Comparison of ENCODE assay signal across 14 cellular contexts in genomic region chr17:82684207-82684903, GRCh38. TPM values are rescaled to one million over a fixed set of nuclear protein-coding genes. Genes with fewer than 3 reads are reported as not detected.
A peak's percentile ranks its signal among the peaks of the same experiment; 100 is the strongest.
DNase-seq lines count a peak whose midpoint lies in the region; ATAC-seq, FAIRE-seq and TF ChIP-seq lines count a peak whose summit lies in the region.
"Had no signal": no experiment of that assay in that cellular context is flagged by ENCODE, and none has a peak within 500 bp of the region (broad histone marks: within the 10 kb centered on the region; RNA-seq: fewer than 3 reads in every experiment).

No MANE protein-coding gene starts in this region.

- intact Hi-C loops in pancreas (cut with DNase I): no loop called here
- intact Hi-C loops in activated CD4-positive, alpha-beta memory T cell treated with anti-CD3 and anti-CD28 coated beads for 36 hours (cut with micrococcal nuclease): no loop called here

- peaks cover 10% of the 10 kb centered on the region for H3K9me3 Mint-ChIP-seq in activated CD4-positive, alpha-beta memory T cell treated with anti-CD3 and anti-CD28 coated beads for 36 hours
- H3K9me3 Mint-ChIP-seq in activated naive CD8-positive, alpha-beta T cell treated with anti-CD3 and anti-CD28 coated beads for 36 hours: peaks cover 8% of the 10 kb centered on the region

- no peaks in the 10 kb centered on the region for H3K9me2 ChIP-seq in hepatocyte (replicated peaks; ENCODE audit: insufficient read depth)

- H3K4me3 ChIP-seq in hepatocyte: no peak overlapping the region
- no peak overlapping the region for H3K4me3 ChIP-seq in pancreas
- H3K4me3 ChIP-seq: ovary had no signal

- no peaks in the 10 kb centered on the region for H3K4me1 Mint-ChIP-seq in activated CD4-positive, alpha-beta memory T cell treated with anti-CD3 and anti-CD28 coated beads for 36 hours (ENCODE audit: low read depth)
- H3K4me1 Mint-ChIP-seq in activated naive CD8-positive, alpha-beta T cell treated with anti-CD3 and anti-CD28 coated beads for 36 hours: no peaks in the 10 kb centered on the region
- H3K4me1 Mint-ChIP-seq: activated naive CD8-positive, alpha-beta T cell treated with anti-CD3 and anti-CD28 coated beads, Interleukin-2, amount 50 U/mL, for 24 hours had no signal

- H3K4me3 Mint-ChIP-seq in activated CD4-positive, alpha-beta memory T cell treated with anti-CD3 and anti-CD28 coated beads for 36 hours: no peak overlapping the region
- no peak overlapping the region for H3K4me3 Mint-ChIP-seq in activated naive CD8-positive, alpha-beta T cell treated with anti-CD3 and anti-CD28 coated beads for 36 hours
- H3K4me3 Mint-ChIP-seq: activated naive CD8-positive, alpha-beta T cell treated with anti-CD3 and anti-CD28 coated beads, Interleukin-2, amount 50 U/mL, for 24 hours had no signal

- H2AFZ ChIP-seq in hepatocyte: no peak overlapping the region

- peak overlapping the region; percentile 4 for H3K4me2 ChIP-seq in hepatocyte

- H3K9me3 ChIP-seq in hepatocyte (ENCODE audit: low read depth): no peaks in the 10 kb centered on the region
- no peaks in the 10 kb centered on the region for H3K9me3 ChIP-seq in pancreas
- H3K9me3 ChIP-seq: ovary had no signal

- peak overlapping the region; percentile 90 for H3K27ac ChIP-seq in hepatocyte
- peak overlapping the region in 3 of 4 donors; percentile 44 to 70 (median 47) for H3K27ac ChIP-seq in pancreas
- H3K27ac ChIP-seq: ovary had no signal

- H3K36me3 Mint-ChIP-seq in activated CD4-positive, alpha-beta memory T cell treated with anti-CD3 and anti-CD28 coated beads for 36 hours: peaks cover 7% of the 10 kb centered on the region
- H3K36me3 Mint-ChIP-seq in activated naive CD8-positive, alpha-beta T cell treated with anti-CD3 and anti-CD28 coated beads for 36 hours: peaks cover 7% of the 10 kb centered on the region

- H3K27me3 Mint-ChIP-seq in activated CD4-positive, alpha-beta memory T cell treated with anti-CD3 and anti-CD28 coated beads for 36 hours: no peaks in the 10 kb centered on the region
- H3K27me3 Mint-ChIP-seq in activated naive CD8-positive, alpha-beta T cell treated with anti-CD3 and anti-CD28 coated beads for 36 hours: no peaks in the 10 kb centered on the region
- H3K27me3 Mint-ChIP-seq: activated naive CD8-positive, alpha-beta T cell treated with anti-CD3 and anti-CD28 coated beads, Interleukin-2, amount 50 U/mL, for 24 hours had no signal

- H3K36me3 ChIP-seq in hepatocyte (replicated peaks; ENCODE audit: insufficient read depth, low read depth) (no peaks in the 10 kb centered on the region), pancreas (no peaks in the 10 kb centered on the region)
- H3K36me3 ChIP-seq: ovary had no signal

- H3K27ac Mint-ChIP-seq in activated CD4-positive, alpha-beta memory T cell treated with anti-CD3 and anti-CD28 coated beads for 36 hours: no peak overlapping the region
- no peak overlapping the region for H3K27ac Mint-ChIP-seq in activated naive CD8-positive, alpha-beta T cell treated with anti-CD3 and anti-CD28 coated beads for 36 hours
- H3K27ac Mint-ChIP-seq: activated naive CD8-positive, alpha-beta T cell treated with anti-CD3 and anti-CD28 coated beads, Interleukin-2, amount 50 U/mL, for 24 hours had no signal

- no peak for TF ChIP-seq CTCF in hepatocyte (IDR thresholded peaks at IDR 0.05; ENCODE audit: poor library complexity)
- no peak for TF ChIP-seq CTCF in pancreas (IDR thresholded peaks at IDR 0.05)

- FAIRE-seq in pancreas (lab: Jason Lieb, UNC): peak; percentile 23

- peak; percentile 78 for DNase-seq in SW480 (ENCODE audit: low spot score)
- DNase-seq in hepatocyte (ENCODE audit: low spot score): peak; percentile 40
- DNase-seq in pancreas: peak in 2 of 6 donors; percentile 25 to 36
- DNase-seq in activated CD4-positive, alpha-beta memory T cell treated with anti-CD3 and anti-CD28 coated beads for 36 hours: no peak
- no peak for DNase-seq in inferior parietal cortex (ENCODE audit: extremely low spot score)
- DNase-seq in activated naive CD8-positive, alpha-beta T cell treated with anti-CD3 and anti-CD28 coated beads for 36 hours: no peak
- DNase-seq: activated CD4-positive, alpha-beta T cell treated with anti-CD3 and anti-CD28 coated beads for 4 hours; activated naive CD8-positive, alpha-beta T cell treated with anti-CD3 and anti-CD28 coated beads, Interleukin-2, amount 50 U/mL, for 24 hours; hippocampal formation; NCI-H2107; ovary; Right ventricle myocardium superior had no signal

- peaks cover 4% of the 10 kb centered on the region for H3K79me2 ChIP-seq in hepatocyte

- no peaks in the 10 kb centered on the region for H4K20me1 ChIP-seq in hepatocyte (ENCODE audit: insufficient read depth, poor library complexity, severe bottlenecking)

- POLR2A ChIA-PET in activated CD4-positive, alpha-beta memory T cell treated with anti-CD3 and anti-CD28 coated beads for 36 hours (lab: Charles Lee): no interaction called here

- CTCF ChIA-PET in activated CD4-positive, alpha-beta memory T cell treated with anti-CD3 and anti-CD28 coated beads for 36 hours (lab: Charles Lee): no interaction called here

- ATAC-seq in GM18907 (IDR thresholded peaks at IDR 0.05; ENCODE audit: unreplicated experiment) (peak; percentile 57), pancreas (peak; percentile 80 to 88 (median 83)), GM18517 (IDR thresholded peaks at IDR 0.05; ENCODE audit: unreplicated experiment) (no peak)
- ATAC-seq: activated naive CD8-positive, alpha-beta T cell treated with anti-CD3 and anti-CD28 coated beads, Interleukin-2, amount 50 U/mL, for 24 hours had no signal

- H3K27me3 ChIP-seq in hepatocyte (no peaks in the 10 kb centered on the region), pancreas (no peaks in the 10 kb centered on the region)
- H3K27me3 ChIP-seq: ovary had no signal

- peaks cover 6% of the 10 kb centered on the region for H3K4me1 ChIP-seq in hepatocyte (ENCODE audit: insufficient read depth)
- H3K4me1 ChIP-seq in pancreas: peaks cover 3 to 4% (median 3%) of the 10 kb centered on the region in 3 donors

- 83% methylated on average over 17 of the region's 17 CpGs for WGBS in hepatocyte (ENCODE audit: low lambda C conversion rate, missing lambda C conversion rate)
- 60 to 62% methylated on average over 17 of the region's 17 CpGs for WGBS in pancreas, 2 donors

RNA-seq across cellular contexts. Expression of gene RAB40B, which starts 14.1 kb away (rescaled TPM):
- total RNA-seq in hepatocyte (20.0 and 22.2 TPM in 2 replicates), pancreas (1 to 10 TPM; 3.4 to 8.6 (median 5.6) TPM)
- polyA plus RNA-seq in hepatocyte (22.2 and 27.8 TPM in 2 replicates), pancreas (10 to 100 TPM; 11.3 to 15.8 TPM)
- 1 to 10 TPM; 1.4 to 1.9 TPM for total RNA-seq in activated CD4-positive, alpha-beta memory T cell treated with anti-CD3 and anti-CD28 coated beads for 36 hours
- 1 to 10 TPM; 2.1 to 3.1 TPM for total RNA-seq in activated naive CD8-positive, alpha-beta T cell treated with anti-CD3 and anti-CD28 coated beads for 36 hours

RNA-seq across cellular contexts. Expression of gene FN3KRP, which starts 32.2 kb away (rescaled TPM):
- 17.0 and 18.7 TPM in 2 replicates for total RNA-seq in hepatocyte
- 24.0 and 27.4 TPM in 2 replicates for polyA plus RNA-seq in hepatocyte
- total RNA-seq in pancreas: 10 to 100 TPM in 5 of 6 donors, 1 to 10 TPM in 1; 9.3 to 17.6 (median 11.6) TPM
- polyA plus RNA-seq in pancreas: 10 to 100 TPM; 15.1 to 23.1 TPM
- 10 to 100 TPM; 36.7 to 40.5 TPM for total RNA-seq in activated CD4-positive, alpha-beta memory T cell treated with anti-CD3 and anti-CD28 coated beads for 36 hours
- total RNA-seq in activated naive CD8-positive, alpha-beta T cell treated with anti-CD3 and anti-CD28 coated beads for 36 hours: 10 to 100 TPM; 33.6 to 34.1 TPM

RNA-seq across cellular contexts. Expression of gene WDR45B, which starts 36.1 kb away (rescaled TPM):
- total RNA-seq in hepatocyte: 95.4 and 112 TPM in 2 replicates
- polyA plus RNA-seq in hepatocyte: 74.2 and 82.6 TPM in 2 replicates
- total RNA-seq in pancreas: 10 to 100 TPM; 28.3 to 55.4 (median 46.1) TPM
- polyA plus RNA-seq in pancreas: 10 to 100 TPM; 47.3 to 63.2 TPM
- 10 to 100 TPM; 42.8 to 43.0 TPM for total RNA-seq in activated CD4-positive, alpha-beta memory T cell treated with anti-CD3 and anti-CD28 coated beads for 36 hours
- 10 to 100 TPM; 60.3 to 61.1 TPM for total RNA-seq in activated naive CD8-positive, alpha-beta T cell treated with anti-CD3 and anti-CD28 coated beads for 36 hours

RNA-seq across cellular contexts. Expression of gene FN3K, which starts 51.1 kb away (rescaled TPM):
- 4.0 and 17.3 TPM in 2 replicates for total RNA-seq in hepatocyte
- 12.8 and 13.7 TPM in 2 replicates for polyA plus RNA-seq in hepatocyte
- 10 to 100 TPM; 13.2 to 24.3 (median 18.6) TPM for total RNA-seq in pancreas
- polyA plus RNA-seq in pancreas: 10 to 100 TPM; 16.8 to 23.4 TPM
- total RNA-seq in activated CD4-positive, alpha-beta memory T cell treated with anti-CD3 and anti-CD28 coated beads for 36 hours: 1 to 10 TPM; 1.6 to 2.3 TPM
- total RNA-seq in activated naive CD8-positive, alpha-beta T cell treated with anti-CD3 and anti-CD28 coated beads for 36 hours: 1 to 10 TPM; 2.4 to 2.5 TPM

Comparison
In these comparisons a context has a peak if more than half of its experiments do, and no peak if none do; other contexts are left out.
1. DNase-seq: peak in SW480 (single experiment) and hepatocyte (single experiment); none in activated CD4-positive, alpha-beta memory T cell treated with anti-CD3 and anti-CD28 coated beads for 36 hours (single experiment), inferior parietal cortex (single experiment) and activated naive CD8-positive, alpha-beta T cell treated with anti-CD3 and anti-CD28 coated beads for 36 hours (single experiment).